8 cellular contexts compared by ENCODE assay signal in the genomic region with DNA sequence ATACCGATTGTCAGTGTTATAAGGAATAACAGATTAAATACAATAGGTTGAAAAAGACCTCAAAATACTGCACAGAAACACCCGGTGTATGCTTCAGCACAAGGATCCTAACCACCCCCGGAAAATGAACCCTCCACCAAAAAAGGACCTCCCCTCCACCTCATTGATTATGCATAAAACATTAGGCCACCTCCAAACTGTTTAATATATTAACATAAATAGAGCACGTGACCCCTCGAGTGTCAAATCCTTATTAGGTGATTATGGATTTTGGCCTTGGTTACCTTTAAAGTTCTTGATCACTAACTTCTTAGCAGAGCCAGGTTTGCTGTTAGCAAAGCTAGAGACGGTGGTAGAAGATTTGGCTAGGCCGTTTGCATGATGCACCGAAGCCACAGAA. TPM values are rescaled to one million over a fixed set of nuclear protein-coding genes. Genes with fewer than 3 reads are reported as not detected.
A peak's percentile ranks its signal among the peaks of the same experiment; 100 is the strongest.
DNase-seq lines count a peak whose midpoint lies in the region; ATAC-seq and TF ChIP-seq lines count a peak whose summit lies in the region.

No MANE protein-coding gene starts in this region.

- H3K27ac ChIP-seq in lower lobe of right lung (peak overlapping the region; percentile 96), urinary bladder (ENCODE audit: low read depth) (no peak overlapping the region)

- intact Hi-C loops in lower lobe of right lung (cut with DNase I): no loop called here

- no peak for ATAC-seq in lower lobe of right lung

- no peaks in the 10 kb centered on the region for H3K27me3 ChIP-seq in lower lobe of right lung (ENCODE audit: low read depth)

- TF ChIP-seq CTCF in GM12865 (IDR thresholded peaks at IDR 0.05; ENCODE audit: insufficient read depth, low read depth, low read length, missing control alignments): no peak
- TF ChIP-seq CTCF in lower lobe of right lung (IDR thresholded peaks at IDR 0.05): no peak

- H3K4me3 ChIP-seq in GM12865 (ENCODE audit: low read depth, low read length) (peak overlapping the region; percentile 87), lower lobe of right lung (peak overlapping the region; percentile 63), urinary bladder (ENCODE audit: low read depth, low read length) (peak overlapping the region; percentile 51)

- peak; percentile 5 for DNase-seq in GM12865 (ENCODE audit: low read depth)
- peak; percentile 11 for DNase-seq in NCI-H1105 (lab: John Stamatoyannopoulos, UW)
- peak; percentile 21 for DNase-seq in astrocyte of the hippocampus (ENCODE audit: low read depth, low spot score)
- DNase-seq in lower lobe of right lung: no peak
- DNase-seq in stimulated activated CD4-positive, alpha-beta T cell treated with anti-CD3 and anti-CD28 coated beads, Interleukin-4, amount 100 ng/mL, for 1 hour: no peak
- DNase-seq in LoVo (ENCODE audit: low spot score): no peak
- DNase-seq in kidney tubule cell (ENCODE audit: low spot score): no peak

- H3K36me3 ChIP-seq in lower lobe of right lung (peaks cover 21% of the 10 kb centered on the region), urinary bladder (ENCODE audit: insufficient read depth) (no peaks in the 10 kb centered on the region)

- peaks cover 16% of the 10 kb centered on the region for H3K4me1 ChIP-seq in lower lobe of right lung
- no peaks in the 10 kb centered on the region for H3K4me1 ChIP-seq in urinary bladder (ENCODE audit: insufficient read depth)

- WGBS in urinary bladder: under 1% methylated on average over 8 of the region's 8 CpGs

- H3K9me3 ChIP-seq in lower lobe of right lung: no peaks in the 10 kb centered on the region

RNA-seq across cellular contexts. Expression of gene CUL4B, which starts 1.0 kb away (rescaled TPM):
- total RNA-seq in lower lobe of right lung: 37.3 TPM
- 70.6 TPM for total RNA-seq in urinary bladder
- polyA plus RNA-seq in urinary bladder: 25.6 TPM

RNA-seq across cellular contexts. Expression of gene MCTS1, which starts 44.1 kb away (rescaled TPM):
- total RNA-seq in lower lobe of right lung (30.0 TPM), urinary bladder (44.1 TPM)
- 30.0 TPM for polyA plus RNA-seq in urinary bladder

Comparison
In these comparisons a context has a peak if more than half of its experiments do, and no peak if none do; other contexts are left out.
1. DNase-seq: peak in GM12865 (single experiment), NCI-H1105 (single experiment) and astrocyte of the hippocampus (single experiment); none in lower lobe of right lung (single experiment), stimulated activated CD4-positive, alpha-beta T cell treated with anti-CD3 and anti-CD28 coated beads, Interleukin-4, amount 100 ng/mL, for 1 hour (single experiment), LoVo (single experiment) and kidney tubule cell (single experiment).
2. Peak in every context shown above with its lines, with median percentiles within 50 percentile points of each other: H3K4me3 ChIP-seq.